ENCODE assay signal across 10 cellular contexts in the genomic region with DNA sequence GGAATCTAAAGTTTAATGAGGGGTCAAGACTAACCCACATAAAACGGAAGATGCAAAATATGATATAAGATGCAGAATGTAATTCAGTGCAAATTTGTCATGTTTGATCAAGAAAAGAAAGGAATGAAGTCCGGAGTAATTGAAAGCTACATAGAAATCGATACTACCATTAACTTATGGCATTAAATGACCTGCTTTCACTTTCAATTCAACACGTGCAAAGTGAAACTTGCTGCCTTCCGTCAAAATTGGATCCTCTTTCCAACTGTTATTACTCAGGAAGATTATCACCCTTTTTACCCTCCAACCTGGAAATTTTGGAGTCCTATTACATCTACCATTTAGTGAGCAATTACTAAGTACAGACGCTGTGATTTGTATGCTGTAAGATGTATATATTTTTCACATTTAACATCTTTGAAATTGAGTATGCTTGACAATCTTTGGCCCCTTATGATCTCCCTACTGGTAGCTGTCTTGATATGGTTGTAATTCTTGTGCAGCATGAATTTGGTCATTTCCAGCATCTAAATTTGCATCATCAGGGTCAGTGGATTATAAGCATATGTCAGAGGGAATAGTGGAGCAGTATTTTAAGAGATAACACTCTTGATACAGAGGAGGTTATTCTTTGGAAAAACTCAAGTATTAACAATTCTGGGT. TPM values are rescaled to one million over a fixed set of nuclear protein-coding genes. Genes with fewer than 3 reads are reported as not detected.
DNase-seq lines count a peak whose midpoint lies in the region; ATAC-seq, FAIRE-seq and TF ChIP-seq lines count a peak whose summit lies in the region.
"Had no signal": no experiment of that assay in that cellular context is flagged by ENCODE, and none has a peak within 500 bp of the region (broad histone marks: within the 10 kb centered on the region; RNA-seq: fewer than 3 reads in every experiment).

No MANE protein-coding gene starts in this region.

- intact Hi-C loops in dendritic cell treated with granulocyte-macrophage colony-stimulating factor and Interleukin-4, amounts not matched to agents 40 ng/mL and 50 ng/mL, for 4 days (cut with micrococcal nuclease) = no loop called here

- no peaks in the 10 kb centered on the region for H3K79me2 ChIP-seq in ACC112 (ENCODE audit: control insufficient read depth, insufficient read depth, low read length, unreplicated experiment)

- H3K4me3 ChIP-seq in ACC112 (ENCODE audit: low read depth, low read length) (peak overlapping the region; percentile 76), MG63 (peak overlapping the region; percentile 26)

- no peaks in the 10 kb centered on the region for H3K9me3 ChIP-seq in MG63

- no peaks in the 10 kb centered on the region for H3K27me3 Mint-ChIP-seq in dendritic cell treated with granulocyte-macrophage colony-stimulating factor and Interleukin-4, amounts not matched to agents 40 ng/mL and 50 ng/mL, for 4 days

- no peak for TF ChIP-seq POLR2A in GM12892 (IDR thresholded peaks at IDR 0.05; ENCODE audit: low read depth, low read length)

- no peak for DNase-seq in MG63
- DNase-seq in GM12892 (ENCODE audit: insufficient read length) = no peak
- no peak for DNase-seq in mesenteric fat pad (ENCODE audit: low spot score)
- DNase-seq: RPMI8226 had no signal

- peak; percentile 60 for ATAC-seq in GM18909 (IDR thresholded peaks at IDR 0.05; ENCODE audit: poor library complexity, unreplicated experiment)
- no peak for ATAC-seq in HG02840 (IDR thresholded peaks at IDR 0.05; ENCODE audit: low FRiP score, unreplicated experiment)
- no peak for ATAC-seq in GM21619 (IDR thresholded peaks at IDR 0.05; ENCODE audit: unreplicated experiment)

- H3K27me3 ChIP-seq in ACC112 (ENCODE audit: insufficient read depth, low read length) (peaks cover 3% of the 10 kb centered on the region; the same call in 1 of the 2 replicates), MG63 (no peaks in the 10 kb centered on the region)

- H3K4me1 ChIP-seq in ACC112 (ENCODE audit: control insufficient read depth, insufficient read depth, low read length, unreplicated experiment) = peaks cover 4% of the 10 kb centered on the region

- no peak for FAIRE-seq in GM12892 (lab: Jason Lieb, UNC)
- FAIRE-seq: D721Med had no signal

- H3K36me3 Mint-ChIP-seq in dendritic cell treated with granulocyte-macrophage colony-stimulating factor and Interleukin-4, amounts not matched to agents 40 ng/mL and 50 ng/mL, for 4 days (ENCODE audit: low read depth) = no peaks in the 10 kb centered on the region

- no peaks in the 10 kb centered on the region for H3K36me3 ChIP-seq in ACC112 (ENCODE audit: insufficient read depth, low read length)
- H3K36me3 ChIP-seq in MG63 = no peaks in the 10 kb centered on the region

- no peak overlapping the region for H3K27ac ChIP-seq in ACC112 (ENCODE audit: low read depth, low read length)

- peak overlapping the region; percentile 45 for H3K4me3 Mint-ChIP-seq in dendritic cell treated with granulocyte-macrophage colony-stimulating factor and Interleukin-4, amounts not matched to agents 40 ng/mL and 50 ng/mL, for 4 days

- no peaks in the 10 kb centered on the region for H3K9me3 Mint-ChIP-seq in dendritic cell treated with granulocyte-macrophage colony-stimulating factor and Interleukin-4, amounts not matched to agents 40 ng/mL and 50 ng/mL, for 4 days

- no peak overlapping the region for H3K27ac Mint-ChIP-seq in dendritic cell treated with granulocyte-macrophage colony-stimulating factor and Interleukin-4, amounts not matched to agents 40 ng/mL and 50 ng/mL, for 4 days

- peaks cover 9% of the 10 kb centered on the region for H3K4me1 Mint-ChIP-seq in dendritic cell treated with granulocyte-macrophage colony-stimulating factor and Interleukin-4, amounts not matched to agents 40 ng/mL and 50 ng/mL, for 4 days (ENCODE audit: low read depth)

- H2AFZ ChIP-seq in ACC112 (ENCODE audit: low read length, unreplicated experiment) = peak overlapping the region; percentile 96

RNA-seq across cellular contexts. Expression of a gene that starts 18.6 kb away (rescaled TPM):
- total RNA-seq in MG63 (2014; rRNA removed; shearing (Covaris generic); ENCODE audit: low replicate concordance) = not detected in 2 replicates
- polyA plus RNA-seq in GM12892 (2012; ENCODE audit: missing spikeins) = not detected
- not detected for total RNA-seq in mesenteric fat pad
